Comparison of ENCODE assay signal across 1 cellular context in the genomic region with DNA sequence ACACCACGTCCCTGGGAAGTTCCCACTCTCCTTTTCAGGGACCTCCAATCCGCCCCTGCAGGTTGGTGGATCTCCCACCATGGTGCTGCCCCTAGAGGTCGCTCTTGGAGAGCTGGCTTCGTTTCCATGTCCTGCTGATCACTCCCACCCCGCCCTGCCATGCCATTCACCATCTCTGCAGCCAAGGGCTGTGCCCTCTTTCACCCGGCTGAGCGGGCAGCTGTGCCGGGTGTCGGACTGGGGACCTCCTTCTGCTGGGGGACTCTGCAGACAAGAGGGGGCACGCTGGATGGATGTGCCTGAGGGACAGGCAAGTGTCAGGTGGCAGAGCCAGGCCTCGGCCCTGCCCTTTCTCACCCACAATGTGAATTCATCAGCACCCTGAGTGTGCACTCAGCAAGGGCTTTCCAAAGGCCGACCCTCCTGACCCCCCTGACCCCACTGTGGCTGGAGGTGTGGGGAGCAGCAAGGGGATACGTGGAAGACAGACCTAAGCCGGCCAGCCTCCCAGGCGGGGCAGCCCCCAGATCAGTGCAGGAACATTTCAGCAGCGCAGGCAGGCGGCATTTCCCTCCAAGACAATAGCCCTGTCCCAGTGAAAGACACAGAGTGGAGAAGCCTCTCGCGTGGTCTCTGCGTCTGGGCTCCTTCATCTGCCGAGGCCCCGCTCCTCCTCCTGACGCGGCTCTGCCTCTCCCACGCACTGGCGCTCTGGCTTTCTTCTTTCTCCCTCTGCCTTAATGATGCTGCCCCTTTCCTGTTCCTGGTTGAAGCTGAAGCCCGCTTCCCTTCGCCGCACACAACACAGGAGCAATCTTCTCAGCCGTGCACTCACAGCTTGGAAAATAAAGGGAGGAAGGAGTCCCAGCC.
TF ChIP-seq lines count a peak whose summit lies in the region.

No MANE protein-coding gene starts in this region.

TF ChIP-seq in IMR-90, 13 proteins besides CTCF, POLR2A, EP300 and RAD21:
- TF ChIP-seq, protein P1, sequence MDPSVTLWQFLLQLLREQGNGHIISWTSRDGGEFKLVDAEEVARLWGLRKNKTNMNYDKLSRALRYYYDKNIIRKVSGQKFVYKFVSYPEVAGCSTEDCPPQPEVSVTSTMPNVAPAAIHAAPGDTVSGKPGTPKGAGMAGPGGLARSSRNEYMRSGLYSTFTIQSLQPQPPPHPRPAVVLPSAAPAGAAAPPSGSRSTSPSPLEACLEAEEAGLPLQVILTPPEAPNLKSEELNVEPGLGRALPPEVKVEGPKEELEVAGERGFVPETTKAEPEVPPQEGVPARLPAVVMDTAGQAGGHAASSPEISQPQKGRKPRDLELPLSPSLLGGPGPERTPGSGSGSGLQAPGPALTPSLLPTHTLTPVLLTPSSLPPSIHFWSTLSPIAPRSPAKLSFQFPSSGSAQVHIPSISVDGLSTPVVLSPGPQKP (IDR thresholded peaks at IDR 0.05; ENCODE audit: borderline replicate concordance, low read depth, low read length), result no peak
- TF ChIP-seq MXI1 (IDR thresholded peaks at IDR 0.05; ENCODE audit: borderline replicate concordance, low read depth, low read length) (no peak), SMC3 (IDR thresholded peaks at IDR 0.05; ENCODE audit: low read depth, low read length) (no peak), NFE2L2 (IDR thresholded peaks at IDR 0.05; ENCODE audit: low read depth, low read length) (no peak), RFX5 (IDR thresholded peaks at IDR 0.05; ENCODE audit: low read depth, low read length) (no peak), FOS (IDR thresholded peaks at IDR 0.05; ENCODE audit: low read depth, low read length) (no peak), MAZ (IDR thresholded peaks at IDR 0.05; ENCODE audit: borderline replicate concordance, low read depth, low read length) (no peak), BHLHE40 (IDR thresholded peaks at IDR 0.05; ENCODE audit: low read depth, low read length) (no peak), CHD1 (IDR thresholded peaks at IDR 0.05; ENCODE audit: low read depth, low read length) (no peak), RCOR1 (IDR thresholded peaks at IDR 0.05; ENCODE audit: insufficient replicate concordance, low read length) (no peak), CEBPB (IDR thresholded peaks at IDR 0.05; ENCODE audit: low read depth, low read length) (no peak), MAFK (IDR thresholded peaks at IDR 0.05; ENCODE audit: low read depth, low read length) (no peak)
- TF ChIP-seq, protein P2, sequence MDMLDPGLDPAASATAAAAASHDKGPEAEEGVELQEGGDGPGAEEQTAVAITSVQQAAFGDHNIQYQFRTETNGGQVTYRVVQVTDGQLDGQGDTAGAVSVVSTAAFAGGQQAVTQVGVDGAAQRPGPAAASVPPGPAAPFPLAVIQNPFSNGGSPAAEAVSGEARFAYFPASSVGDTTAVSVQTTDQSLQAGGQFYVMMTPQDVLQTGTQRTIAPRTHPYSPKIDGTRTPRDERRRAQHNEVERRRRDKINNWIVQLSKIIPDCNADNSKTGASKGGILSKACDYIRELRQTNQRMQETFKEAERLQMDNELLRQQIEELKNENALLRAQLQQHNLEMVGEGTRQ (IDR thresholded peaks at IDR 0.05; ENCODE audit: low read depth, low read length), result no peak
